Comparison of ENCODE assay signal across 20 cellular contexts in the genomic region with DNA sequence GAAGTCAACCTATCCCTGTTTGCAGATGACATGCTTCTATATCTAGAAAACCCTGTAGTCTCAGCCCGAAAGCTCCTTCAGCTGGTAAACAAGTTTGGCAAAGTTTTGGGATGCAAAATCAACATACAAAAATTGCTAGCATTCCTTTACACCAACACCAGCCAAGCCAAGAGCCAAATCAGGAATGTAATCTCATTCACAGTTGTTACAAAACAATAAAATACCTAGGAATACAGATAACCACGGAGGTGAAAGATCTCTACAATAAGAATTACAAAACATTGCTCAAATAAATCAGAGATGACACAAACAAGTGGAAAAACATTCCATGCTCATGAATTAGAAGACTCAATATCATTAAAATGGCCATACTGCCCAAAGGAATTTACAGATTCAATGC. TPM values are rescaled to one million over a fixed set of nuclear protein-coding genes. Genes with fewer than 3 reads are reported as not detected.
"Had no signal": no experiment of that assay in that cellular context is flagged by ENCODE, and none has a peak within 500 bp of the region (broad histone marks: within the 10 kb centered on the region; RNA-seq: fewer than 3 reads in every experiment).

No MANE protein-coding gene starts in this region.

- DNase-seq: activated B cell treated with CpG ODN at 0.5 μM for 24 hours; activated CD4-positive, alpha-beta T cell treated with anti-CD3 and anti-CD28 coated beads, Interleukin-2, amount 10 ng/mL, durations not matched to agents 24 days and 14 days; activated naive CD4-positive, alpha-beta T cell treated with anti-CD3 and anti-CD28 coated beads for 36 hours; activated T-cell treated with anti-CD3 and anti-CD28 coated beads for 4 hours; adrenal gland; cerebellar nuclear complex; endodermal cell; heart left ventricle; islet precursor cell; left ventricle myocardium inferior; mesenchymal stem cell; pancreas; small intestine; T-helper 17 cell had no signal

- H3K27ac Mint-ChIP-seq: activated B cell treated with CpG ODN at 0.5 μM for 24 hours; activated CD4-positive, alpha-beta T cell treated with anti-CD3 and anti-CD28 coated beads, Interleukin-2, amount 10 ng/mL, durations not matched to agents 24 days and 14 days; activated naive CD4-positive, alpha-beta T cell treated with anti-CD3 and anti-CD28 coated beads for 36 hours; activated T-helper 17 cell treated with anti-CD3 and anti-CD28 coated beads, Interleukin-2, amount 50 U/mL, for 72 hours; brain; endodermal cell; T-helper 17 cell had no signal

- H3K9me3 ChIP-seq: adrenal gland, pancreas, right atrium auricular region had no signal

- H3K4me1 ChIP-seq: adrenal gland, heart left ventricle, left ventricle myocardium inferior, right atrium auricular region had no signal

- H3K4me3 Mint-ChIP-seq: activated B cell treated with CpG ODN at 0.5 μM for 24 hours; activated CD4-positive, alpha-beta T cell treated with anti-CD3 and anti-CD28 coated beads, Interleukin-2, amount 10 ng/mL, durations not matched to agents 24 days and 14 days; activated naive CD4-positive, alpha-beta T cell treated with anti-CD3 and anti-CD28 coated beads for 36 hours; activated T-helper 17 cell treated with anti-CD3 and anti-CD28 coated beads, Interleukin-2, amount 50 U/mL, for 72 hours; brain; endodermal cell; neural crest cell; T-helper 17 cell had no signal

- H3K27ac ChIP-seq: adrenal gland, heart left ventricle, left ventricle myocardium inferior, pancreas, right atrium auricular region had no signal

- H3K4me3 ChIP-seq: adrenal gland, heart left ventricle, left ventricle myocardium inferior, pancreas, right atrium auricular region had no signal

- H3K9me3 Mint-ChIP-seq: activated B cell treated with CpG ODN at 0.5 μM for 24 hours; activated naive CD4-positive, alpha-beta T cell treated with anti-CD3 and anti-CD28 coated beads for 36 hours; brain; endodermal cell had no signal

- H3K27me3 Mint-ChIP-seq: brain had no signal

- ATAC-seq: activated T-helper 17 cell treated with anti-CD3 and anti-CD28 coated beads, Interleukin-2, amount 50 U/mL, for 72 hours; esophagus mucosa; heart left ventricle; pancreas; T-helper 17 cell had no signal

- H3K27me3 ChIP-seq: adrenal gland, heart left ventricle, pancreas, right atrium auricular region had no signal

- H3K36me3 ChIP-seq: adrenal gland, heart left ventricle, left ventricle myocardium inferior, pancreas, right atrium auricular region had no signal

- H3K4me1 Mint-ChIP-seq: activated B cell treated with CpG ODN at 0.5 μM for 24 hours; activated CD4-positive, alpha-beta T cell treated with anti-CD3 and anti-CD28 coated beads, Interleukin-2, amount 10 ng/mL, durations not matched to agents 24 days and 14 days; activated T-helper 17 cell treated with anti-CD3 and anti-CD28 coated beads, Interleukin-2, amount 50 U/mL, for 72 hours; brain; endodermal cell; neural crest cell; T-helper 17 cell had no signal

- H3K36me3 Mint-ChIP-seq: brain had no signal

RNA-seq across cellular contexts. Expression of gene ZNF365, which starts 50.4 kb away (rescaled TPM):
- total RNA-seq: activated B cell treated with CpG ODN at 0.5 μM for 24 hours; activated CD4-positive, alpha-beta T cell treated with anti-CD3 and anti-CD28 coated beads, Interleukin-2, amount 10 ng/mL, durations not matched to agents 24 days and 14 days; dermis microvascular lymphatic vessel endothelial cell had no signal

RNA-seq across cellular contexts. Expression of gene RTKN2, which starts 55.1 kb away (rescaled TPM):
- total RNA-seq: left ventricle myocardium inferior had no signal
